20 cellular contexts compared by ENCODE assay signal in the genomic region with DNA sequence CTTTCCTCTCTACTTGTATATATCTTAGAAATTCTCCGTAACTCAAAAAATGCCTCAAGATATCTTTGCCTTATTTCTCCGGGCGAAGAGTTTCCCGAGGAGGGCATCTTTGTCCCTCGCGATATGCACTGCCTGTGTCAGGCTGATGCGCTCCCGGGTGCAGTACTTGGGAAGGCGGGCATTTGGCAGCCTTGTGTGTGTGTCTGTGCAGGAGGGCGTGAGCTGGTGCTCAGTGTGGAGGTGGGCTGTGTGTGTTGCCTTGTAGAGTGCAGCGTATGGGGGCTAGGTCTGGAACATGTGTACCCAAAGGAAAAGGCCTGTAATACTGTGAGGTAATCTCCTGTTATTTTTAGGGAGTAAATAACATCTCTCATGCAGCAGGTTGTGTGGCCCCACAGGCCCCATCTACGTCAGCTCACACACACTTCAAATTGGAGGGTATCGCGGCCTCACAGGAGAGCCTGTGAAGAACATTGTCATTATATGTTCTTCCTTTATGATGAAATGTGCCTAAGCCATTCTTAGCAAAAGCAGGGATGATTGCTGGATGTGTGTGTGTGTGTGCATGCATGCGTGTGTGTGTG.
DNase-seq lines count a peak whose midpoint lies in the region; ATAC-seq and TF ChIP-seq lines count a peak whose summit lies in the region.
"Had no signal": no experiment of that assay in that cellular context is flagged by ENCODE, and none has a peak within 500 bp of the region (broad histone marks: within the 10 kb centered on the region; RNA-seq: fewer than 3 reads in every experiment).

No MANE protein-coding gene starts in this region.

- H3K79me2 ChIP-seq in hepatocyte = no peaks in the 10 kb centered on the region

- intact Hi-C loops in CD8-positive, alpha-beta T cell (cut with DNase I, micrococcal nuclease) = no loop called here
- intact Hi-C loops in sciatic nerve (cut with DNase I) = no loop called here

- H3K9me2 ChIP-seq in hepatocyte (replicated peaks; ENCODE audit: insufficient read depth) = no peaks in the 10 kb centered on the region

- POLR2A ChIA-PET in CD8-positive, alpha-beta T cell (lab: Charles Lee) = interaction anchor here (1.0 kb wide), 1 partner anchor 10 kb away, joined by 3 read pairs; no protein-coding TSS in a partner anchor

- no peak for ATAC-seq in CD8-positive, alpha-beta T cell
- no peak for ATAC-seq in activated T-helper 17 cell treated with anti-CD3 and anti-CD28 coated beads, Interleukin-2, amount 50 U/mL, for 72 hours (replicated peaks)
- ATAC-seq in sciatic nerve (peak; percentile 72), HG02840 (IDR thresholded peaks at IDR 0.05; ENCODE audit: low FRiP score, unreplicated experiment) (no peak), HG02623 (IDR thresholded peaks at IDR 0.05; ENCODE audit: unreplicated experiment) (no peak)
- ATAC-seq: activated CD8-positive, alpha-beta memory T cell treated with anti-CD3 and anti-CD28 coated beads, Interleukin-2, amount 10 ng/mL, durations not matched to agents 7 days and 5 days; gastrocnemius medialis had no signal

- no peak for TF ChIP-seq CTCF in CD8-positive, alpha-beta T cell (IDR thresholded peaks at IDR 0.05)
- no peak for TF ChIP-seq CTCF in hepatocyte (IDR thresholded peaks at IDR 0.05; ENCODE audit: poor library complexity)

- no peak for DNase-seq in CD8-positive, alpha-beta T cell
- no peak for DNase-seq in hepatocyte (ENCODE audit: low spot score)
- DNase-seq in sciatic nerve (ENCODE audit: low spot score) = no peak
- no peak for DNase-seq in DMS 273 treated with DMSO at 0.1 percent for 48 hours (lab: John Stamatoyannopoulos, UW)
- DNase-seq: activated CD4-positive, alpha-beta T cell treated with anti-CD3 and anti-CD28 coated beads for 1 hour; activated CD8-positive, alpha-beta memory T cell treated with anti-CD3 and anti-CD28 coated beads, Interleukin-2, amount 10 ng/mL, durations not matched to agents 7 days and 5 days; activated effector memory CD4-positive, alpha-beta T cell treated with anti-CD3 and anti-CD28 coated beads, Interleukin-2, amount 50 U/mL, for 16 hours; colonic mucosa; gastrocnemius medialis; GOT3; KBM-7; NCI-H2171; NCI-H748 treated with DMSO at 0.1 percent for 48 hours; right lobe of liver; stimulated activated CD4-positive, alpha-beta T cell treated with anti-CD3 and anti-CD28 coated beads, Interleukin-2, amount 100 ng/mL, for 48 hours had no signal

- H3K27ac Mint-ChIP-seq in CD8-positive, alpha-beta T cell = peak overlapping the region; percentile 18
- H3K27ac Mint-ChIP-seq in activated T-helper 17 cell treated with anti-CD3 and anti-CD28 coated beads, Interleukin-2, amount 50 U/mL, for 72 hours = peak overlapping the region; percentile 77
- H3K27ac Mint-ChIP-seq: activated CD8-positive, alpha-beta memory T cell treated with anti-CD3 and anti-CD28 coated beads, Interleukin-2, amount 10 ng/mL, durations not matched to agents 7 days and 5 days had no signal

- H2AFZ ChIP-seq in hepatocyte = no peak overlapping the region

- H3K36me3 Mint-ChIP-seq in CD8-positive, alpha-beta T cell = peaks cover 91% of the 10 kb centered on the region
- H3K36me3 Mint-ChIP-seq in activated T-helper 17 cell treated with anti-CD3 and anti-CD28 coated beads, Interleukin-2, amount 50 U/mL, for 72 hours (ENCODE audit: low read depth) = peaks cover 68% of the 10 kb centered on the region

- CTCF ChIA-PET in CD8-positive, alpha-beta T cell (lab: Charles Lee) = interaction anchor here (0.8 to 1.7 kb wide), 3 partner anchors 41 to 632 kb away, joined by 3 to 7 read pairs (median 3); no protein-coding TSS in a partner anchor

- H4K20me1 ChIP-seq in hepatocyte (ENCODE audit: insufficient read depth, poor library complexity, severe bottlenecking) = no peaks in the 10 kb centered on the region

- peak overlapping the region; percentile 56 for H3K4me2 ChIP-seq in hepatocyte

- peaks cover 14% of the 10 kb centered on the region for H3K4me1 Mint-ChIP-seq in CD8-positive, alpha-beta T cell (ENCODE audit: low read depth)
- H3K4me1 Mint-ChIP-seq in activated T-helper 17 cell treated with anti-CD3 and anti-CD28 coated beads, Interleukin-2, amount 50 U/mL, for 72 hours = peaks cover 7% of the 10 kb centered on the region

- no peak overlapping the region for H3K4me3 Mint-ChIP-seq in CD8-positive, alpha-beta T cell
- no peak overlapping the region for H3K4me3 Mint-ChIP-seq in activated T-helper 17 cell treated with anti-CD3 and anti-CD28 coated beads, Interleukin-2, amount 50 U/mL, for 72 hours
- H3K4me3 Mint-ChIP-seq: activated CD8-positive, alpha-beta memory T cell treated with anti-CD3 and anti-CD28 coated beads, Interleukin-2, amount 10 ng/mL, durations not matched to agents 7 days and 5 days had no signal

- H3K36me3 ChIP-seq in CD8-positive, alpha-beta T cell (ENCODE audit: insufficient read depth, low read length) = peaks cover 26% of the 10 kb centered on the region
- no peaks in the 10 kb centered on the region for H3K36me3 ChIP-seq in hepatocyte (replicated peaks; ENCODE audit: insufficient read depth, low read depth)
- H3K36me3 ChIP-seq: BE2C, colonic mucosa, gastrocnemius medialis, right lobe of liver, SJSA1 had no signal

- H3K27me3 ChIP-seq in CD8-positive, alpha-beta T cell (ENCODE audit: insufficient read depth, low read length) = no peaks in the 10 kb centered on the region
- peaks cover 3% of the 10 kb centered on the region for H3K27me3 ChIP-seq in hepatocyte
- H3K27me3 ChIP-seq: BE2C, colonic mucosa, gastrocnemius medialis, right lobe of liver, SJSA1 had no signal

- no peaks in the 10 kb centered on the region for H3K27me3 Mint-ChIP-seq in CD8-positive, alpha-beta T cell (ENCODE audit: low read depth)
- no peaks in the 10 kb centered on the region for H3K27me3 Mint-ChIP-seq in activated T-helper 17 cell treated with anti-CD3 and anti-CD28 coated beads, Interleukin-2, amount 50 U/mL, for 72 hours
- H3K27me3 Mint-ChIP-seq: activated CD8-positive, alpha-beta memory T cell treated with anti-CD3 and anti-CD28 coated beads, Interleukin-2, amount 10 ng/mL, durations not matched to agents 7 days and 5 days had no signal

- WGBS in hepatocyte (ENCODE audit: low lambda C conversion rate, missing lambda C conversion rate) = 80% methylated on average over 15 of the region's 15 CpGs

- H3K9me3 Mint-ChIP-seq in CD8-positive, alpha-beta T cell = no peaks in the 10 kb centered on the region
- no peaks in the 10 kb centered on the region for H3K9me3 Mint-ChIP-seq in activated T-helper 17 cell treated with anti-CD3 and anti-CD28 coated beads, Interleukin-2, amount 50 U/mL, for 72 hours

- no peak overlapping the region for H3K4me3 ChIP-seq in CD8-positive, alpha-beta T cell (ENCODE audit: low read depth, low read length)
- H3K4me3 ChIP-seq in hepatocyte = no peak overlapping the region
- H3K4me3 ChIP-seq: colonic mucosa, gastrocnemius medialis, right lobe of liver, SJSA1 had no signal

- H3K4me1 ChIP-seq in CD8-positive, alpha-beta T cell (ENCODE audit: insufficient read depth, low read length) = no peaks in the 10 kb centered on the region
- no peaks in the 10 kb centered on the region for H3K4me1 ChIP-seq in hepatocyte (ENCODE audit: insufficient read depth)
- H3K4me1 ChIP-seq: colonic mucosa, gastrocnemius medialis, right lobe of liver, SJSA1 had no signal

- no peak overlapping the region for H3K27ac ChIP-seq in CD8-positive, alpha-beta T cell (ENCODE audit: low read depth, low read length)
- peak overlapping the region; percentile 74 for H3K27ac ChIP-seq in hepatocyte
- H3K27ac ChIP-seq: colonic mucosa, gastrocnemius medialis, right lobe of liver, SJSA1 had no signal

- H3K9me3 ChIP-seq in CD8-positive, alpha-beta T cell (ENCODE audit: low read length) = no peaks in the 10 kb centered on the region
- no peaks in the 10 kb centered on the region for H3K9me3 ChIP-seq in hepatocyte (ENCODE audit: low read depth)
- H3K9me3 ChIP-seq: BE2C, colonic mucosa, gastrocnemius medialis, right lobe of liver, SJSA1 had no signal
